In genomic region chr17:69773081-69773480, GRCh38 we compare ENCODE assay signal across 21 cellular contexts.
DNase-seq lines count a peak whose midpoint lies in the region; ATAC-seq, FAIRE-seq and TF ChIP-seq lines count a peak whose summit lies in the region.
"Had no signal": no experiment of that assay in that cellular context is flagged by ENCODE, and none has a peak within 500 bp of the region (broad histone marks: within the 10 kb centered on the region; RNA-seq: fewer than 3 reads in every experiment).

No MANE protein-coding gene starts in this region.

- ATAC-seq in HG03565 (IDR thresholded peaks at IDR 0.05; ENCODE audit: unreplicated experiment): no peak
- ATAC-seq: gastrocnemius medialis; natural killer cell; stimulated activated naive CD8-positive, alpha-beta T cell treated with anti-CD3 and anti-CD28 coated beads, Interleukin-15, Interleukin-2, amounts not matched to agents 100 U/mL and 50 U/mL, for 24 hours; WTC11 had no signal

- dilution Hi-C loops in endothelial cell of umbilical vein (cut with MboI; ENCODE audit: extremely low pct_ligation_motif_present, low sequenced_read_pairs): no loop called here

- TF ChIP-seq CTCF in endothelial cell of umbilical vein (IDR thresholded peaks at IDR 0.05; ENCODE audit: extremely low read depth in 1 of 2, insufficient read depth in 1 of 2, low read depth in 1 of 2, low read length in 2 of 2): no peak

- no TSS peak for BruUV-seq in endothelial cell of umbilical vein (replicated peaks; lab: Mats Ljungman, UMichigan)

- no peak overlapping the region for H3K9ac ChIP-seq in endothelial cell of umbilical vein (replicated peaks; ENCODE audit: extremely low read depth, insufficient read depth, low read length)
- H3K9ac ChIP-seq: parathyroid adenoma had no signal

- no peak for FAIRE-seq in endothelial cell of umbilical vein (lab: Jason Lieb, UNC)
- FAIRE-seq: endometrium had no signal

- H3K36me3 ChIP-seq in endothelial cell of umbilical vein (ENCODE audit: control insufficient read depth in 2 of 2, extremely low read depth in 1 of 2, insufficient read depth in 2 of 2, low read length in 2 of 2): no peaks in the 10 kb centered on the region
- H3K36me3 ChIP-seq: gastrocnemius medialis, tibial nerve had no signal

- CTCF ChIA-PET in endothelial cell of umbilical vein (lab: Charles Lee): no interaction called here

- DNase-seq in COR-L47 (lab: John Stamatoyannopoulos, UW) (peak; percentile 5), M059J (ENCODE audit: low read depth) (peak; percentile 70), NCI-H748 treated with DMSO at 0.1 percent for 48 hours (lab: John Stamatoyannopoulos, UW) (peak; percentile 89), endothelial cell of umbilical vein (ENCODE audit: low read depth, low spot score) (peak; percentile 40), NCI-H526 (lab: John Stamatoyannopoulos, UW) (no peak), NCI-H146 treated with DMSO at 0.1 percent for 48 hours (lab: John Stamatoyannopoulos, UW; ENCODE audit: unreplicated experiment) (no peak), epidermal melanocyte (ENCODE audit: insufficient read length, low spot score) (no peak)
- DNase-seq: activated CD4-positive, alpha-beta T cell treated with anti-CD3 and anti-CD28 coated beads, Interleukin-2, amount 50 U/mL, for 48 hours; activated naive CD4-positive, alpha-beta T cell treated with Interleukin-2 at 50 U/mL for 16 hours; activated T-cell treated with anti-CD3 and anti-CD28 coated beads, Interleukin-2, amount 50 U/mL, for 1 hour; anterior cingulate cortex; CD4-positive, CD25-positive, alpha-beta regulatory T cell; gastrocnemius medialis; natural killer cell; stimulated activated CD4-positive, alpha-beta T cell treated with anti-CD3 and anti-CD28 coated beads, Interleukin-2, amount 100 ng/mL, for 24 hours; stimulated activated naive CD8-positive, alpha-beta T cell treated with anti-CD3 and anti-CD28 coated beads, Interleukin-15, Interleukin-2, amounts not matched to agents 100 U/mL and 50 U/mL, for 24 hours had no signal

- H3K4me1 ChIP-seq in endothelial cell of umbilical vein (ENCODE audit: control insufficient read depth, extremely low read depth, insufficient read depth, low read length): peaks cover 4% of the 10 kb centered on the region
- H3K4me1 ChIP-seq: parathyroid adenoma had no signal

- no peaks in the 10 kb centered on the region for H3K9me1 ChIP-seq in endothelial cell of umbilical vein (replicated peaks; ENCODE audit: control insufficient read depth, extremely low read depth, insufficient read depth, low read length)

- H3K79me2 ChIP-seq in endothelial cell of umbilical vein (ENCODE audit: control insufficient read depth, insufficient read depth, low read length): no peaks in the 10 kb centered on the region
- H3K79me2 ChIP-seq: parathyroid adenoma had no signal

- no peaks in the 10 kb centered on the region for H3K27me3 ChIP-seq in endothelial cell of umbilical vein (ENCODE audit: control insufficient read depth in 2 of 2, insufficient read depth in 2 of 2, low read length in 2 of 2)
- H3K27me3 ChIP-seq: gastrocnemius medialis, tibial nerve had no signal

- no peak overlapping the region for H3K4me2 ChIP-seq in endothelial cell of umbilical vein (ENCODE audit: insufficient read depth, low read length)

- POLR2A ChIA-PET in endothelial cell of umbilical vein (lab: Charles Lee): no interaction called here

- H3K9me3 ChIP-seq in endothelial cell of umbilical vein (replicated peaks; ENCODE audit: control insufficient read depth, insufficient read depth, low read length): no peaks in the 10 kb centered on the region
- H3K9me3 ChIP-seq: gastrocnemius medialis, tibial nerve had no signal

- H2AFZ ChIP-seq in endothelial cell of umbilical vein (ENCODE audit: low read depth, low read length): no peak overlapping the region
- H2AFZ ChIP-seq: parathyroid adenoma had no signal

- no peaks in the 10 kb centered on the region for H4K20me1 ChIP-seq in endothelial cell of umbilical vein (replicated peaks; ENCODE audit: control insufficient read depth, extremely low read depth, insufficient read depth, low read length)

- intact Hi-C loops in endothelial cell of umbilical vein (cut with micrococcal nuclease): no loop called here

- H3K27ac ChIP-seq in endothelial cell of umbilical vein (ENCODE audit: insufficient read depth, low read depth, low read length): no peak overlapping the region
- H3K27ac ChIP-seq: gastrocnemius medialis, parathyroid adenoma, tibial nerve had no signal

- H3K4me3 ChIP-seq in endothelial cell of umbilical vein (replicated peaks in 1 of 3; ENCODE audit: insufficient read depth in 1 of 3, low read depth in 1 of 3, low read length in 3 of 3): no peak overlapping the region
- H3K4me3 ChIP-seq: gastrocnemius medialis, tibial nerve had no signal

- no peak for TF ChIP-seq POLR2A in endothelial cell of umbilical vein (IDR thresholded peaks at IDR 0.05; ENCODE audit: low read depth, low read length)

TF ChIP-seq in endothelial cell of umbilical vein, 7 proteins besides CTCF, POLR2A, EP300 and RAD21:
- TF ChIP-seq POLR2AphosphoS5 (IDR thresholded peaks at IDR 0.05; ENCODE audit: insufficient read depth, low read depth, low read length) (no peak), MYC (IDR thresholded peaks at IDR 0.05; ENCODE audit: low read depth, low read length) (no peak), MAX (IDR thresholded peaks at IDR 0.05; ENCODE audit: insufficient read depth, insufficient read length) (no peak), JUN (IDR thresholded peaks at IDR 0.05; ENCODE audit: borderline replicate concordance, insufficient read depth, insufficient read length, low read depth) (no peak), FOS (IDR thresholded peaks at IDR 0.05; ENCODE audit: borderline replicate concordance, insufficient read depth, low read length) (no peak), GATA2 (IDR thresholded peaks at IDR 0.05; ENCODE audit: insufficient read depth, insufficient read length, low read depth, low read length) (no peak), EZH2 (IDR thresholded peaks at IDR 0.05; ENCODE audit: borderline replicate concordance, low read depth, low read length, severe bottlenecking) (no peak)

Comparison
In these comparisons a context has a peak if more than half of its experiments do, and no peak if none do; other contexts are left out.
1. DNase-seq: peak in COR-L47 (single experiment), M059J (single experiment), NCI-H748 treated with DMSO at 0.1 percent for 48 hours (single experiment) and endothelial cell of umbilical vein (single experiment); none in NCI-H526 (0 of 2), NCI-H146 treated with DMSO at 0.1 percent for 48 hours (single experiment) and epidermal melanocyte (single experiment).